In genomic region chr6:157227202-157228166, GRCh38 we compare ENCODE assay signal across 1 cellular context.
TF ChIP-seq lines count a peak whose summit lies in the region.

No MANE protein-coding gene starts in this region.

TF ChIP-seq in HCT116, 20 proteins besides CTCF, POLR2A, EP300 and RAD21 (continued from another document):
- TF ChIP-seq ZBTB33 (IDR thresholded peaks at IDR 0.05; ENCODE audit: extremely low read depth, insufficient replicate concordance, low read length) = no peak
